Comparison of ENCODE assay signal across 1 cellular context in the genomic region with DNA sequence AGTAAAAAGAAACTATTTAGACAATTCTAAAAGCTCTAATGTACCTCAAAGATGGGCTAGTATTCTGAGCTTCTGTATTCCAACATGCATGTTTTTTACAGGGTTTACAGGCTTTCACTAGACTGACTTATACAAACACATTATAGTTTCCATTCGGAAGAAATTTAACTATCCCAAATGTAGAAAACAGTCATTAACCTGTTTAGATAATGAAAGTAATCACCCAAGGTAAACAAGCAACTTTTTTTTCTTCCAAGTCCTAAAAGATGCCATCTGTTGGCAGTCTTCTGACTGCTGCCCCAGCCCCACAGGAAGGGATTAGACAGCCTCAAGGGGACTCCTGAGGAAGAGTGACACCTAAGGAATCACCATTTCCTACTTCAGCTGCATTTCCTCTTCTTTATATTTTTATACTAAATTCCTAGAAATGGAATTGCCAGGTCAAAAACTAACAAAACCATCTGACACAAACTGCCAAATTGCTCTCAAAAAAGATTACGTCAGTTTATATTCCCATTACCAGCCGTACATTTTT.
TF ChIP-seq lines count a peak whose summit lies in the region.

No MANE protein-coding gene starts in this region.

TF ChIP-seq in endothelial cell of umbilical vein, 7 proteins besides CTCF, POLR2A, EP300 and RAD21:
- TF ChIP-seq POLR2AphosphoS5 (IDR thresholded peaks at IDR 0.05; ENCODE audit: insufficient read depth, low read depth, low read length) = no peak
- TF ChIP-seq JUN (IDR thresholded peaks at IDR 0.05; ENCODE audit: borderline replicate concordance, insufficient read depth, insufficient read length, low read depth) = no peak
- TF ChIP-seq FOS (IDR thresholded peaks at IDR 0.05; ENCODE audit: borderline replicate concordance, insufficient read depth, low read length) = no peak
- TF ChIP-seq, protein P1, sequence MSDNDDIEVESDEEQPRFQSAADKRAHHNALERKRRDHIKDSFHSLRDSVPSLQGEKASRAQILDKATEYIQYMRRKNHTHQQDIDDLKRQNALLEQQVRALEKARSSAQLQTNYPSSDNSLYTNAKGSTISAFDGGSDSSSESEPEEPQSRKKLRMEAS (IDR thresholded peaks at IDR 0.05; ENCODE audit: insufficient read depth, insufficient read length) = no peak
- TF ChIP-seq MYC (IDR thresholded peaks at IDR 0.05; ENCODE audit: low read depth, low read length) = no peak
- no peak for TF ChIP-seq EZH2 (IDR thresholded peaks at IDR 0.05; ENCODE audit: borderline replicate concordance, low read depth, low read length, severe bottlenecking)
- TF ChIP-seq GATA2 (IDR thresholded peaks at IDR 0.05; ENCODE audit: insufficient read depth, insufficient read length, low read depth, low read length) = no peak
